ENCODE assay signal across 17 cellular contexts in the genomic region with DNA sequence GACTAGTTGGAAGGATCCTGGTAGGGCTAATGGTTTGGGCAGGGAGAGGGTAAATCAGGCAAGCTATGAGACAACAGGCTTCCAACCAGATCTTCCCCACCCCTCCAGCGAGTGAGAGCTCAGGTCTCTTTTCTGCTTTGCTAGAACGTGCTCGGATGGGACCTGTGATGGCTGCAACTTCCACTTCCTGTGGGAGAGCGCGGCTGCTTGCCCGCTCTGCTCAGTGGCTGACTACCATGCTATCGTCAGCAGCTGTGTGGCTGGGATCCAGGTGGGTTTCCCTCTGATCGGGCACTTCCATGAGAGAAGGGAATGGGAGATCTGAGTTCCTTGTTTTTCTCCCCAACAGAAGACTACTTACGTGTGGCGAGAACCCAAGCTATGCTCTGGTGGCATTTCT. TPM values are rescaled to one million over a fixed set of nuclear protein-coding genes. Genes with fewer than 3 reads are reported as not detected.
DNase-seq lines count a peak whose midpoint lies in the region; ATAC-seq and TF ChIP-seq lines count a peak whose summit lies in the region.
"Had no signal": no experiment of that assay in that cellular context is flagged by ENCODE, and none has a peak within 500 bp of the region (broad histone marks: within the 10 kb centered on the region; RNA-seq: fewer than 3 reads in every experiment).

No MANE protein-coding gene starts in this region.

- H3K4me3 Mint-ChIP-seq in activated CD8-positive, alpha-beta T cell treated with anti-CD3 and anti-CD28 coated beads for 36 hours, result no peak overlapping the region
- H3K4me3 Mint-ChIP-seq: mesothelial cell of epicardium had no signal

- H3K4me1 ChIP-seq in sigmoid colon, result peaks cover 0 to 12% (median 9%) of the 10 kb centered on the region in 4 donors
- H3K4me1 ChIP-seq in mesendoderm (ENCODE audit: control insufficient read depth, low read depth, low read length), result peaks cover 2% of the 10 kb centered on the region

- H3K9me3 ChIP-seq in sigmoid colon, result no peaks in the 10 kb centered on the region
- H3K9me3 ChIP-seq: heart right ventricle, suprapubic skin had no signal

- no peak for TF ChIP-seq CTCF in activated CD8-positive, alpha-beta T cell treated with anti-CD3 and anti-CD28 coated beads for 36 hours (IDR thresholded peaks at IDR 0.05)
- no peak for TF ChIP-seq CTCF in sigmoid colon (IDR thresholded peaks at IDR 0.05)

- H3K79me1 ChIP-seq in mesendoderm (ENCODE audit: low read length), result no peaks in the 10 kb centered on the region

- POLR2A ChIA-PET in activated CD8-positive, alpha-beta T cell treated with anti-CD3 and anti-CD28 coated beads for 36 hours (lab: Charles Lee), result interaction anchor here (0.7 to 2.3 kb wide), 4 partner anchors 14 to 100 kb away, joined by 3 to 10 read pairs (median 4); partner anchors contain the start of gene SARS1

- TF ChIP-seq EP300 in sigmoid colon (IDR thresholded peaks at IDR 0.05), result no peak

- no peak overlapping the region for H3K9ac ChIP-seq in mesendoderm (ENCODE audit: low read length)

- CTCF ChIA-PET in activated CD8-positive, alpha-beta T cell treated with anti-CD3 and anti-CD28 coated beads for 36 hours (lab: Charles Lee), result interaction anchor here (0.7 to 4.0 kb wide), 11 partner anchors 8 to 333 kb away, joined by 3 to 54 read pairs (median 5); partner anchors contain the start of genes ELAPOR1, SARS1 and SORT1

- no peak overlapping the region for H3K18ac ChIP-seq in mesendoderm (ENCODE audit: low read length)

- H3K4me2 ChIP-seq in mesendoderm (ENCODE audit: low read length), result no peak overlapping the region

- peaks cover 19% of the 10 kb centered on the region for H3K4me1 Mint-ChIP-seq in activated CD8-positive, alpha-beta T cell treated with anti-CD3 and anti-CD28 coated beads for 36 hours (ENCODE audit: low read depth)

- no peak overlapping the region for H2BK5ac ChIP-seq in mesendoderm (ENCODE audit: low read length)

- H3K23ac ChIP-seq in mesendoderm (ENCODE audit: low read length), result no peak overlapping the region

- 58 to 83% methylated on average over 10 of the region's 10 CpGs for WGBS in sigmoid colon, 2 donors
- no CpG with 5 or more reads among the region's 10 CpGs for WGBS in mesendoderm (ENCODE audit: extremely low coverage, insufficient coverage, low lambda C conversion rate)

- H3K36me3 Mint-ChIP-seq in activated CD8-positive, alpha-beta T cell treated with anti-CD3 and anti-CD28 coated beads for 36 hours (ENCODE audit: low read depth), result no peaks in the 10 kb centered on the region
- H3K36me3 Mint-ChIP-seq: mesothelial cell of epicardium had no signal

- DNase-seq in stimulated activated CD4-positive, alpha-beta T cell treated with anti-CD3 and anti-CD28 coated beads, Interleukin-15, amount 100 ng/mL, for 24 hours, result peak; percentile 18
- no peak for DNase-seq in stimulated activated CD4-positive, alpha-beta T cell treated with anti-CD3 and anti-CD28 coated beads, Interleukin-1b, Interleukin-23, amount 100 ng/mL, for 48 hours
- peak; percentile 43 for DNase-seq in activated CD8-positive, alpha-beta T cell treated with anti-CD3 and anti-CD28 coated beads for 36 hours
- DNase-seq in left lobe of liver (ENCODE audit: low spot score), result peak; percentile 38
- no peak for DNase-seq in sigmoid colon
- no peak for DNase-seq in mesendoderm
- no peak for DNase-seq in left colon
- DNase-seq in foreskin melanocyte, result no peak
- DNase-seq: COR-L47, heart right ventricle, NCI-H1417, NCI-H748 treated with DMSO at 0.1 percent for 48 hours, occipital lobe, right cardiac atrium had no signal

- no peaks in the 10 kb centered on the region for H3K9me3 Mint-ChIP-seq in activated CD8-positive, alpha-beta T cell treated with anti-CD3 and anti-CD28 coated beads for 36 hours
- H3K9me3 Mint-ChIP-seq: mesothelial cell of epicardium had no signal

- H4K5ac ChIP-seq in mesendoderm (ENCODE audit: low read length), result no peak overlapping the region

- H3K27ac ChIP-seq in sigmoid colon, result no peak overlapping the region
- H3K27ac ChIP-seq in mesendoderm (ENCODE audit: low read depth, low read length), result no peak overlapping the region
- H3K27ac ChIP-seq: cardiac muscle cell, heart right ventricle, suprapubic skin had no signal

- H2BK15ac ChIP-seq in mesendoderm (replicated peaks; ENCODE audit: low read depth), result no peak overlapping the region

- H2AK5ac ChIP-seq in mesendoderm (ENCODE audit: low read length), result no peak overlapping the region

- no peak overlapping the region for H3K56ac ChIP-seq in mesendoderm (ENCODE audit: low read length)

- no peak overlapping the region for H3K4ac ChIP-seq in mesendoderm (ENCODE audit: low read depth, low read length)

- H3K27me3 ChIP-seq in sigmoid colon (no peaks in the 10 kb centered on the region), mesendoderm (ENCODE audit: insufficient read depth, low read length, poor library complexity) (no peaks in the 10 kb centered on the region)
- H3K27me3 ChIP-seq: heart right ventricle, suprapubic skin had no signal

- H2BK120ac ChIP-seq in mesendoderm (ENCODE audit: low read depth, low read length), result no peak overlapping the region

- H3K27ac Mint-ChIP-seq in activated CD8-positive, alpha-beta T cell treated with anti-CD3 and anti-CD28 coated beads for 36 hours, result peak overlapping the region; percentile 72
- H3K27ac Mint-ChIP-seq: mesothelial cell of epicardium had no signal

- H3K36me3 ChIP-seq in sigmoid colon, result no peaks in the 10 kb centered on the region
- no peaks in the 10 kb centered on the region for H3K36me3 ChIP-seq in mesendoderm (ENCODE audit: control insufficient read depth, insufficient read depth, low read length)
- H3K36me3 ChIP-seq: cardiac muscle cell, heart right ventricle, suprapubic skin had no signal

- no peak for TF ChIP-seq POLR2A in sigmoid colon (IDR thresholded peaks at IDR 0.05)

- ATAC-seq in activated CD8-positive, alpha-beta T cell treated with anti-CD3 and anti-CD28 coated beads for 36 hours, result peak; percentile 19
- ATAC-seq in left lobe of liver (no peak), left colon (no peak)
- ATAC-seq: heart right ventricle, right cardiac atrium had no signal

- intact Hi-C loops in activated CD8-positive, alpha-beta T cell treated with anti-CD3 and anti-CD28 coated beads for 36 hours (cut with micrococcal nuclease), result no loop called here
- intact Hi-C loops in sigmoid colon (cut with DNase I), result no loop called here
- intact Hi-C loops in left colon (cut with DNase I, micrococcal nuclease), result no loop called here

- no peak overlapping the region for H4K8ac ChIP-seq in mesendoderm (ENCODE audit: low read depth, low read length)

- H3K27me3 Mint-ChIP-seq in activated CD8-positive, alpha-beta T cell treated with anti-CD3 and anti-CD28 coated beads for 36 hours, result no peaks in the 10 kb centered on the region

- H3K4me3 ChIP-seq in sigmoid colon, result no peak overlapping the region
- H3K4me3 ChIP-seq in mesendoderm (ENCODE audit: low read length), result no peak overlapping the region
- H3K4me3 ChIP-seq: cardiac muscle cell, heart right ventricle, suprapubic skin had no signal

- no peaks in the 10 kb centered on the region for H3K79me2 ChIP-seq in mesendoderm (ENCODE audit: control insufficient read depth, insufficient read depth, low read length)

RNA-seq across cellular contexts. Expression of gene SARS1, which starts 14.0 kb away (rescaled TPM):
- 100 to 1,000 TPM; 226 to 228 TPM for total RNA-seq in activated CD8-positive, alpha-beta T cell treated with anti-CD3 and anti-CD28 coated beads for 36 hours
- total RNA-seq in left lobe of liver (80.0 TPM), sigmoid colon (100 to 1,000 TPM; 106 to 160 (median 148) TPM), left colon (100 to 1,000 TPM; 117 to 155 TPM)
- 100 to 1,000 TPM; 100 to 135 (median 108) TPM for polyA plus RNA-seq in sigmoid colon
- 108 TPM for polyA plus RNA-seq in mesendoderm (2013, experiment 1 of 2)
- polyA plus RNA-seq in mesendoderm (2013, experiment 2 of 2), result 110 TPM

RNA-seq across cellular contexts. Expression of gene CELSR2, which starts 49.6 kb away (rescaled TPM):
- 1 to 10 TPM; 2.7 to 3.1 TPM for total RNA-seq in activated CD8-positive, alpha-beta T cell treated with anti-CD3 and anti-CD28 coated beads for 36 hours
- 3.9 TPM for total RNA-seq in left lobe of liver
- total RNA-seq in sigmoid colon, result 10 to 100 TPM in 1 of 4 donors, 1 to 10 TPM in 3; 3.6 to 10.8 (median 5.3) TPM
- polyA plus RNA-seq in sigmoid colon, result 1 to 10 TPM in 1 of 3 donors, under 1 TPM in 2; under 0.01 to 3.3 (median under 0.01) TPM
- polyA plus RNA-seq in mesendoderm (2013, experiment 1 of 2), result 2.9 TPM
- 2.9 TPM for polyA plus RNA-seq in mesendoderm (2013, experiment 2 of 2)
- total RNA-seq in left colon, result 1 to 10 TPM; 3.9 to 4.5 TPM

Comparison
In these comparisons a context has a peak if more than half of its experiments do, and no peak if none do; other contexts are left out.
1. DNase-seq: peak in stimulated activated CD4-positive, alpha-beta T cell treated with anti-CD3 and anti-CD28 coated beads, Interleukin-15, amount 100 ng/mL, for 24 hours (single experiment), activated CD8-positive, alpha-beta T cell treated with anti-CD3 and anti-CD28 coated beads for 36 hours (single experiment) and left lobe of liver (single experiment); none in stimulated activated CD4-positive, alpha-beta T cell treated with anti-CD3 and anti-CD28 coated beads, Interleukin-1b, Interleukin-23, amount 100 ng/mL, for 48 hours (single experiment), sigmoid colon (single experiment), mesendoderm (single experiment), left colon (0 of 2) and foreskin melanocyte (single experiment).